20 cellular contexts compared by ENCODE assay signal in genomic region chr5:68482199-68482598, GRCh38.
DNase-seq lines count a peak whose midpoint lies in the region; ATAC-seq and TF ChIP-seq lines count a peak whose summit lies in the region.
"Had no signal": no experiment of that assay in that cellular context is flagged by ENCODE, and none has a peak within 500 bp of the region (broad histone marks: within the 10 kb centered on the region; RNA-seq: fewer than 3 reads in every experiment).

No MANE protein-coding gene starts in this region.

- H3K9me3 ChIP-seq in DND-41 (ENCODE audit: insufficient read depth, low read length, severe bottlenecking) (no peaks in the 10 kb centered on the region), mesenchymal stem cell (ENCODE audit: control insufficient read depth, low read length) (no peaks in the 10 kb centered on the region)
- no peaks in the 10 kb centered on the region for H3K9me3 ChIP-seq in CD8-positive, alpha-beta memory T cell (ENCODE audit: low read length)
- H3K9me3 ChIP-seq: mucosa of descending colon had no signal

- H3K4ac ChIP-seq in mesenchymal stem cell (ENCODE audit: low read depth in 1 of 2, low read length in 2 of 2), result no peak overlapping the region

- no peak overlapping the region for H2AK5ac ChIP-seq in mesenchymal stem cell (ENCODE audit: low read length, severe bottlenecking)

- POLR2A ChIA-PET in CD8-positive, alpha-beta memory T cell (lab: Charles Lee), result no interaction called here

- H3K23ac ChIP-seq in mesenchymal stem cell (ENCODE audit: low read length in 2 of 2), result no peak overlapping the region

- no peak overlapping the region for H2BK12ac ChIP-seq in mesenchymal stem cell (ENCODE audit: low read length in 2 of 2)

- H3K9ac ChIP-seq in DND-41 (ENCODE audit: low read depth, low read length) (no peak overlapping the region), mesenchymal stem cell (ENCODE audit: low read length) (no peak overlapping the region)
- H3K9ac ChIP-seq: GM23248 had no signal

- no peaks in the 10 kb centered on the region for H3K79me1 ChIP-seq in mesenchymal stem cell (replicated peaks; ENCODE audit: low read length, poor library complexity, severe bottlenecking)

- no peak overlapping the region for H4K91ac ChIP-seq in mesenchymal stem cell (ENCODE audit: low read length)

- H3K27me3 ChIP-seq in DND-41 (ENCODE audit: insufficient read depth, low read length, poor library complexity), result no peaks in the 10 kb centered on the region
- peaks cover 0 to 8% of the 10 kb centered on the region in 2 experiments for H3K27me3 ChIP-seq in mesenchymal stem cell (ENCODE audit: control insufficient read depth in 1 of 2, insufficient read depth in 1 of 2, low read length in 2 of 2)
- no peaks in the 10 kb centered on the region for H3K27me3 ChIP-seq in CD8-positive, alpha-beta memory T cell (ENCODE audit: insufficient read depth, low read length, poor library complexity, severe bottlenecking)
- H3K27me3 ChIP-seq: transverse colon had no signal

- H3K4me3 ChIP-seq in DND-41 (ENCODE audit: low read depth in 1 of 2, low read length in 2 of 2) (no peak overlapping the region), mesenchymal stem cell (ENCODE audit: insufficient read depth in 1 of 2, low read depth in 1 of 2, low read length in 2 of 2) (no peak overlapping the region)
- H3K4me3 ChIP-seq in CD8-positive, alpha-beta memory T cell (ENCODE audit: low read length), result no peak overlapping the region
- H3K4me3 ChIP-seq: GM23248, mucosa of descending colon, transverse colon had no signal

- peak; percentile 37; the same call in 1 of the 3 replicates for ATAC-seq in DND-41 (ENCODE audit: insufficient read depth, low read depth)
- no peak for ATAC-seq in GM21619 (IDR thresholded peaks at IDR 0.05; ENCODE audit: unreplicated experiment)
- ATAC-seq: activated CD4-positive, CD25-positive, alpha-beta regulatory T cell treated with anti-CD3 and anti-CD28 coated beads, Interleukin-2, amount 50 U/mL, for 24 hours; mucosa of descending colon; natural killer cell treated with Interleukin-12 subunit alpha and Interleukin-12 subunit beta and Interleukin-15 and Interleukin-18, amount 100 ng/mL, for 72 hours had no signal

- no peak overlapping the region for H2BK5ac ChIP-seq in mesenchymal stem cell (ENCODE audit: low read depth, low read length, poor library complexity, severe bottlenecking)

- no peak overlapping the region for H3K18ac ChIP-seq in mesenchymal stem cell (ENCODE audit: low read depth in 1 of 2, low read length in 2 of 2)

- H3K36me3 ChIP-seq in DND-41 (ENCODE audit: insufficient read depth, low read length), result no peaks in the 10 kb centered on the region
- no peaks in the 10 kb centered on the region for H3K36me3 ChIP-seq in mesenchymal stem cell (ENCODE audit: control insufficient read depth in 1 of 2, insufficient read depth in 2 of 2, low read depth in 1 of 2, low read length in 2 of 2)
- no peaks in the 10 kb centered on the region for H3K36me3 ChIP-seq in CD8-positive, alpha-beta memory T cell (ENCODE audit: insufficient read depth, low read length)
- H3K36me3 ChIP-seq: transverse colon had no signal

- H3K4me2 ChIP-seq in DND-41 (ENCODE audit: insufficient read depth, low read length), result no peak overlapping the region
- H3K4me2 ChIP-seq in mesenchymal stem cell (ENCODE audit: low read length, poor library complexity, severe bottlenecking), result no peak overlapping the region

- H3K4me1 ChIP-seq in DND-41 (ENCODE audit: insufficient read depth, low read length), result no peaks in the 10 kb centered on the region; the same call in 1 of the 2 replicates
- no peaks in the 10 kb centered on the region for H3K4me1 ChIP-seq in mesenchymal stem cell (ENCODE audit: control insufficient read depth, insufficient read depth, low read depth, low read length)
- no peaks in the 10 kb centered on the region for H3K4me1 ChIP-seq in CD8-positive, alpha-beta memory T cell (ENCODE audit: insufficient read depth, low read length)

- H3K27ac Mint-ChIP-seq in CD8-positive, alpha-beta memory T cell, result no peak overlapping the region
- H3K27ac Mint-ChIP-seq: activated CD4-positive, alpha-beta memory T cell treated with anti-CD3 and anti-CD28 coated beads for 36 hours; dendritic cell treated with granulocyte-macrophage colony-stimulating factor and Interleukin-4, amounts not matched to agents 40 ng/mL and 50 ng/mL, for 4 days; natural killer cell treated with Interleukin-12 subunit alpha and Interleukin-12 subunit beta and Interleukin-15 and Interleukin-18, amount 100 ng/mL, for 72 hours had no signal

- H2AFZ ChIP-seq in DND-41 (ENCODE audit: low read depth, low read length) (no peak overlapping the region), mesenchymal stem cell (ENCODE audit: low read depth, low read length) (no peak overlapping the region)
- H2AFZ ChIP-seq: GM23248 had no signal

- peak overlapping the region; percentile 47 for H4K8ac ChIP-seq in mesenchymal stem cell (ENCODE audit: low read length)

- no peaks in the 10 kb centered on the region for H3K36me3 Mint-ChIP-seq in CD8-positive, alpha-beta memory T cell
- H3K36me3 Mint-ChIP-seq: activated CD4-positive, alpha-beta memory T cell treated with anti-CD3 and anti-CD28 coated beads for 36 hours; natural killer cell treated with Interleukin-12 subunit alpha and Interleukin-12 subunit beta and Interleukin-15 and Interleukin-18, amount 100 ng/mL, for 72 hours had no signal

- H4K20me1 ChIP-seq in DND-41 (ENCODE audit: insufficient read depth, low read length), result no peaks in the 10 kb centered on the region

- WGBS in mesenchymal stem cell, result 100% methylated on average over 1 of the region's 2 CpGs

- H3K27ac ChIP-seq in DND-41 (ENCODE audit: low read length) (no peak overlapping the region), mesenchymal stem cell (ENCODE audit: low read length, poor library complexity, severe bottlenecking) (no peak overlapping the region)
- H3K27ac ChIP-seq in CD8-positive, alpha-beta memory T cell (ENCODE audit: low read depth, low read length), result no peak overlapping the region
- H3K27ac ChIP-seq: GM23248, transverse colon had no signal

- TF ChIP-seq CTCF in DND-41 (IDR thresholded peaks at IDR 0.05; ENCODE audit: borderline replicate concordance, extremely low read depth, low read length, poor library complexity, severe bottlenecking), result no peak

- no peaks in the 10 kb centered on the region for H3K4me1 Mint-ChIP-seq in CD8-positive, alpha-beta memory T cell

- peak overlapping the region in 1 of 2 experiments; percentile 45 for H3K14ac ChIP-seq in mesenchymal stem cell (ENCODE audit: low read length in 2 of 2)

- H3K27me3 Mint-ChIP-seq in CD8-positive, alpha-beta memory T cell, result peaks cover 12 to 13% of the 10 kb centered on the region in 2 donors
- H3K27me3 Mint-ChIP-seq: dendritic cell treated with granulocyte-macrophage colony-stimulating factor and Interleukin-4, amounts not matched to agents 40 ng/mL and 50 ng/mL, for 4 days had no signal

- no peak overlapping the region for H2BK15ac ChIP-seq in mesenchymal stem cell (ENCODE audit: low read depth, poor library complexity, severe bottlenecking)

- H2BK120ac ChIP-seq in mesenchymal stem cell (ENCODE audit: low read depth, low read length), result no peak overlapping the region

- H3K4me3 Mint-ChIP-seq in CD8-positive, alpha-beta memory T cell, result no peak overlapping the region
- H3K4me3 Mint-ChIP-seq: activated CD4-positive, alpha-beta memory T cell treated with anti-CD3 and anti-CD28 coated beads for 36 hours; dendritic cell treated with granulocyte-macrophage colony-stimulating factor and Interleukin-4, amounts not matched to agents 40 ng/mL and 50 ng/mL, for 4 days; natural killer cell treated with Interleukin-12 subunit alpha and Interleukin-12 subunit beta and Interleukin-15 and Interleukin-18, amount 100 ng/mL, for 72 hours had no signal

- DNase-seq in DND-41 (no peak), NCI-H2171 treated with DMSO at 0.1 percent for 48 hours (lab: John Stamatoyannopoulos, UW) (peak; percentile 70), cerebellar cortex (ENCODE audit: low spot score) (peak; percentile 86), mesenchymal stem cell (peak; percentile 29), COR-L47 (lab: John Stamatoyannopoulos, UW) (no peak)
- no peak for DNase-seq in CD8-positive, alpha-beta memory T cell
- no peak for DNase-seq in activated T-cell treated with anti-CD3 and anti-CD28 coated beads, Interleukin-2, amount 50 U/mL, for 48 hours
- DNase-seq: activated CD4-positive, alpha-beta memory T cell treated with anti-CD3 and anti-CD28 coated beads for 36 hours; activated CD8-positive, alpha-beta memory T cell treated with anti-CD3 and anti-CD28 coated beads, Interleukin-2, amount 50 U/mL, for 4 hours; activated naive CD4-positive, alpha-beta T cell treated with anti-CD3 and anti-CD28 coated beads, Interleukin-2, amount 50 U/mL, for 16 hours; DMS79; GM23248; mucosa of descending colon; MV-4-11; small intestine; transverse colon had no signal

- H3K79me2 ChIP-seq in DND-41 (ENCODE audit: insufficient read depth, low read length), result no peaks in the 10 kb centered on the region

- H3K9me3 Mint-ChIP-seq in CD8-positive, alpha-beta memory T cell, result peaks cover 0 to 1% (median 0%) of the 10 kb centered on the region in 5 donors
- H3K9me3 Mint-ChIP-seq: activated CD4-positive, alpha-beta memory T cell treated with anti-CD3 and anti-CD28 coated beads for 36 hours had no signal

- CTCF ChIA-PET in CD8-positive, alpha-beta memory T cell (lab: Charles Lee), result no interaction called here

Comparison
In these comparisons a context has a peak if more than half of its experiments do, and no peak if none do; other contexts are left out.
1. DNase-seq: peak in NCI-H2171 treated with DMSO at 0.1 percent for 48 hours (single experiment), cerebellar cortex (single experiment) and mesenchymal stem cell (single experiment); none in DND-41 (single experiment), CD8-positive, alpha-beta memory T cell (0 of 5), COR-L47 (single experiment) and activated T-cell treated with anti-CD3 and anti-CD28 coated beads, Interleukin-2, amount 50 U/mL, for 48 hours (0 of 2).